In genomic region chr10:103697787-103698186, GRCh38 we compare ENCODE assay signal across 26 cellular contexts.
DNase-seq lines count a peak whose midpoint lies in the region; ATAC-seq and TF ChIP-seq lines count a peak whose summit lies in the region.
"Had no signal": no experiment of that assay in that cellular context is flagged by ENCODE, and none has a peak within 500 bp of the region (broad histone marks: within the 10 kb centered on the region; RNA-seq: fewer than 3 reads in every experiment).

No MANE protein-coding gene starts in this region.

- TF ChIP-seq POLR2A in gastroesophageal sphincter (IDR thresholded peaks at IDR 0.05): no peak
- no peak for TF ChIP-seq POLR2A in tibial nerve (IDR thresholded peaks at IDR 0.05)

- H3K27me3 ChIP-seq in left ventricle myocardium inferior (ENCODE audit: low read depth): no peaks in the 10 kb centered on the region
- H3K27me3 ChIP-seq in gastroesophageal sphincter: peaks cover 12% of the 10 kb centered on the region
- no peaks in the 10 kb centered on the region for H3K27me3 ChIP-seq in tibial nerve
- H3K27me3 ChIP-seq in MG63: no peaks in the 10 kb centered on the region
- H3K27me3 ChIP-seq in left lung: peaks cover 0 to 17% of the 10 kb centered on the region in 2 donors
- H3K27me3 ChIP-seq: BE2C, colonic mucosa, esophagus squamous epithelium, SJCRH30, transverse colon had no signal

- peaks cover 46% of the 10 kb centered on the region for H3K4me1 ChIP-seq in left ventricle myocardium inferior
- H3K4me1 ChIP-seq in gastroesophageal sphincter: peaks cover 0 to 55% (median 19%) of the 10 kb centered on the region in 3 donors
- H3K4me1 ChIP-seq in tibial nerve: peaks cover 4 to 71% (median 46%) of the 10 kb centered on the region in 4 donors
- peaks cover 19 to 21% of the 10 kb centered on the region in 2 donors for H3K4me1 ChIP-seq in left lung

- ATAC-seq in left cardiac atrium (no peak), gastroesophageal sphincter (no peak), left lung (no peak)
- ATAC-seq: activated CD4-positive, CD25-positive, alpha-beta regulatory T cell treated with anti-CD3 and anti-CD28 coated beads, Interleukin-2, amount 50 U/mL, for 24 hours; activated T-cell treated with anti-CD3 and anti-CD28 coated beads, Interleukin-2, amount 50 U/mL, for 4 hours; psoas muscle had no signal

- intact Hi-C loops in left ventricle myocardium inferior (cut with micrococcal nuclease): no loop called here
- intact Hi-C loops in left cardiac atrium (cut with DNase I): no loop called here
- intact Hi-C loops in left lung (cut with DNase I): no loop called here

- 92% methylated on average over 2 of the region's 4 CpGs; no CpG with 5 or more reads in 1 of the 2 donors for WGBS in gastroesophageal sphincter (ENCODE audit: low coverage in 1 of 2), 2 donors
- WGBS in tibial nerve, 2 donors: 40 to 87% methylated on average over 3 to 4 of the region's 4 CpGs

- TF ChIP-seq EP300 in gastroesophageal sphincter (IDR thresholded peaks at IDR 0.05) (no peak), tibial nerve (IDR thresholded peaks at IDR 0.05) (no peak)

- no peak for DNase-seq in left ventricle myocardium inferior
- DNase-seq in left cardiac atrium: no peak
- no peak for DNase-seq in tibial nerve (ENCODE audit: low spot score in 2 of 2)
- no peak for DNase-seq in MG63
- no peak for DNase-seq in left lung
- DNase-seq in NCI-H1417 treated with DMSO at 0.1 percent for 48 hours (lab: John Stamatoyannopoulos, UW): no peak
- DNase-seq: ACHN; activated naive CD4-positive, alpha-beta T cell; activated T-cell treated with anti-CD3 and anti-CD28 coated beads, Interleukin-2, amount 50 U/mL, for 4 hours; BE2C; colonic mucosa; DMS53; esophagus squamous epithelium; naive B cell; NCI-H1048; NCI-H187 treated with DMSO at 0.1 percent for 48 hours; NCI-H524; NK-92 treated with Interleukin-12 subunit alpha and Interleukin-12 subunit beta, amount 100 ng/mL, for 24 hours; occipital lobe; psoas muscle; SJCRH30; transverse colon had no signal

- H3K4me3 ChIP-seq in left ventricle myocardium inferior (no peak overlapping the region), gastroesophageal sphincter (no peak overlapping the region), tibial nerve (no peak overlapping the region), MG63 (no peak overlapping the region), left lung (no peak overlapping the region)
- H3K4me3 ChIP-seq: colonic mucosa, esophagus squamous epithelium, hepatocyte, psoas muscle, SJCRH30, transverse colon had no signal

- H3K27ac ChIP-seq in left ventricle myocardium inferior (replicated peaks) (peak overlapping the region; percentile 37), angular gyrus (ENCODE audit: low read depth, low read length) (peak overlapping the region; percentile 89), gastroesophageal sphincter (peak overlapping the region in 3 of 4 donors; percentile 38 to 72 (median 69)), tibial nerve (peak overlapping the region; percentile 57 to 89 (median 70)), left lung (no peak overlapping the region)
- H3K27ac ChIP-seq: colonic mucosa, hepatocyte, psoas muscle, SJCRH30 had no signal

- H3K9me3 ChIP-seq in left ventricle myocardium inferior (replicated peaks) (no peaks in the 10 kb centered on the region), gastroesophageal sphincter (no peaks in the 10 kb centered on the region), tibial nerve (no peaks in the 10 kb centered on the region), MG63 (no peaks in the 10 kb centered on the region; the same call in 1 of the 2 replicates), left lung (no peaks in the 10 kb centered on the region)
- H3K9me3 ChIP-seq: BE2C, colonic mucosa, esophagus squamous epithelium, psoas muscle, SJCRH30, transverse colon had no signal

- TF ChIP-seq CTCF in left ventricle myocardium inferior (IDR thresholded peaks at IDR 0.05; ENCODE audit: borderline replicate concordance) (no peak), gastroesophageal sphincter (IDR thresholded peaks at IDR 0.05) (no peak), tibial nerve (IDR thresholded peaks at IDR 0.05) (no peak), left lung (IDR thresholded peaks at IDR 0.05) (no peak)

- H3K36me3 ChIP-seq in left ventricle myocardium inferior (peaks cover 4% of the 10 kb centered on the region), gastroesophageal sphincter (no peaks in the 10 kb centered on the region), tibial nerve (no peaks in the 10 kb centered on the region), MG63 (no peaks in the 10 kb centered on the region), left lung (no peaks in the 10 kb centered on the region)
- H3K36me3 ChIP-seq: BE2C, colonic mucosa, SJCRH30, transverse colon had no signal

Comparison
In these comparisons a context has a peak if more than half of its experiments do, and no peak if none do; other contexts are left out.
1. H3K27ac ChIP-seq: peak in left ventricle myocardium inferior (single experiment), angular gyrus (single experiment), gastroesophageal sphincter (3 of 4) and tibial nerve (4 of 4); none in left lung (0 of 2).